8 cellular contexts compared by ENCODE assay signal in the genomic region with DNA sequence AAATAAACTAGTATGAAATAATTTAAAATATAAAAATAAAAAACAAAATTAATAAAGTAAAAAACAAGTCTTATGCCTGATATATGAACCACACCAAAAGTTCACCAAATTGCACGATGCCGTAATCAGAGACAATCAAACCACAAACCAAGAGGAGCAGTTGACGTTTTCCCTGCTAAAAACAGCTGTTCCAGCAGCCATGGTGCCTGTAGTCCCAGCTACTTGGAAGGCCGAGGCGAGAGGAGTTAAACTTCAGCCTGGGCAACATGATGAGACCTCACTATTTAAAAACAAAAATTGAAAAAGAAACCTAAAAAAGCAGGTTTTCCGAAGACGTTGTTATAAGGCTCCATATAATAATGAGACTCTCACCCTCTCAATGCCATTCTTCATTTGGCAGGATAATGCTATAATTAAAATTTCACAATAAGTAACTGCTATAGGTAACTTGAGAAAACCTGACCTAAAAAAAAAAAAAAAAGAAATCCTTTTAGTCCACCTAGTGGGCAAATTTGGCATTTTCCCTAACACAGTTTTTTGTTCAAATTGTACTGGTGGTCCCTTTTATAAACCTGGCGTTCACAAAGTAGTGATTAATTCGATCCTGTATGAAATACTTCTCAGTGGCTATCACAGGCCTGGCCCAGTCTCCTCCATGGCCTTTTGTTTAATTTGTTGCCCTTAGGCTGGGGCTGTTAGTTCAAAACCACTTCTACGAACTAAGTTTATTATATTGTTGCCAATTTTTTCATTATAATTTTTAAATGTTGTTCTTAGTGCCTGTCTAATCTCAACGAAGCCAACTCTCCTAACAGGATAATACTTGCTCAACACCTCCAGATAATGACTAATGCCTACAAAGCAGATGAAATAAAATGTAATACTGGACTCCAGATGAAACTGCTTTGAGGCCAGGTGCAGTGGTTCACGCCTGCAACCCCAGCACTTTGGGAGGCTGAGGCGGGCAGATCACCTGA.
A peak's percentile ranks its signal among the peaks of the same experiment; 100 is the strongest.
DNase-seq lines count a peak whose midpoint lies in the region; ATAC-seq and TF ChIP-seq lines count a peak whose summit lies in the region.

No MANE protein-coding gene starts in this region.

- DNase-seq in right atrium auricular region (ENCODE audit: low spot score), result no peak
- no peak for DNase-seq in left ventricle myocardium superior
- peak; percentile 12 for DNase-seq in NCI-H2227 treated with DMSO at 0.1 percent for 48 hours (lab: John Stamatoyannopoulos, UW)
- DNase-seq in cerebellar cortex (ENCODE audit: low spot score), result peak; percentile 41
- no peak for DNase-seq in cerebellar nuclear complex (lab: John Stamatoyannopoulos, UW)
- DNase-seq in DMS153 (lab: John Stamatoyannopoulos, UW), result no peak

- no peak overlapping the region for H3K27ac ChIP-seq in right atrium auricular region
- no peak overlapping the region for H3K27ac ChIP-seq in neural cell (ENCODE audit: low read length)

- ATAC-seq in left ventricle myocardium superior (no peak), HG02588 (IDR thresholded peaks at IDR 0.05; ENCODE audit: unreplicated experiment) (no peak)

- no peak for TF ChIP-seq EP300 in neural cell (conservative IDR thresholded peaks at IDR 0.05; ENCODE audit: poor library complexity, severe bottlenecking)

- H2AFZ ChIP-seq in neural cell (ENCODE audit: low read depth, low read length), result no peak overlapping the region

- no peaks in the 10 kb centered on the region for H4K20me1 ChIP-seq in neural cell (ENCODE audit: insufficient read depth)

- intact Hi-C loops in left ventricle myocardium superior (cut with micrococcal nuclease), result loop anchor here (10.0 kb wide), 2 partner anchors 81 to 109 kb away; no protein-coding TSS in a partner anchor

- H3K36me3 ChIP-seq in right atrium auricular region, result no peaks in the 10 kb centered on the region
- no peaks in the 10 kb centered on the region for H3K36me3 ChIP-seq in neural cell (ENCODE audit: insufficient read depth, low read length)

- TF ChIP-seq RAD21 in neural cell (conservative IDR thresholded peaks at IDR 0.05), result peak; percentile 48

- TF ChIP-seq CTCF in right atrium auricular region (IDR thresholded peaks at IDR 0.05) (peak; percentile 52 to 78), neural cell (IDR thresholded peaks at IDR 0.05; ENCODE audit: poor library complexity, severe bottlenecking) (peak; percentile 71)

- peaks cover 0 to 13% of the 10 kb centered on the region in 2 donors for H3K4me1 ChIP-seq in right atrium auricular region

- H3K4me3 ChIP-seq in right atrium auricular region (no peak overlapping the region), neural cell (ENCODE audit: low read length) (no peak overlapping the region)

- H3K9me2 ChIP-seq in neural cell (ENCODE audit: insufficient read depth, low read length), result no peaks in the 10 kb centered on the region

- H3F3A ChIP-seq in neural cell (ENCODE audit: insufficient read depth, low read length, poor library complexity, severe bottlenecking), result peaks cover 3% of the 10 kb centered on the region

- no peak overlapping the region for H3K9ac ChIP-seq in neural cell (ENCODE audit: low read length)

- no peaks in the 10 kb centered on the region for H3K79me2 ChIP-seq in neural cell (replicated peaks; ENCODE audit: insufficient read depth, low read length)

- H3K9me3 ChIP-seq in right atrium auricular region (no peaks in the 10 kb centered on the region), neural cell (ENCODE audit: low read length) (no peaks in the 10 kb centered on the region)

- no peak overlapping the region for H3K4me2 ChIP-seq in neural cell (ENCODE audit: low read length)

- H3K27me3 ChIP-seq in right atrium auricular region, result peaks cover 0 to 7% of the 10 kb centered on the region in 2 donors
- H3K27me3 ChIP-seq in neural cell (ENCODE audit: insufficient read depth, low read depth, low read length), result peaks cover 10% of the 10 kb centered on the region

TF ChIP-seq in neural cell, 6 proteins besides CTCF, POLR2A, EP300 and RAD21:
- TF ChIP-seq SMC3 (conservative IDR thresholded peaks at IDR 0.05; ENCODE audit: poor library complexity) (peak; percentile 63), POLR2AphosphoS5 (IDR thresholded peaks at IDR 0.05) (no peak)

Comparison
In these comparisons a context has a peak if more than half of its experiments do, and no peak if none do; other contexts are left out.
1. DNase-seq: peak in NCI-H2227 treated with DMSO at 0.1 percent for 48 hours (single experiment) and cerebellar cortex (single experiment); none in right atrium auricular region (single experiment), left ventricle myocardium superior (single experiment), cerebellar nuclear complex (0 of 2) and DMS153 (single experiment).